In the genomic region with DNA sequence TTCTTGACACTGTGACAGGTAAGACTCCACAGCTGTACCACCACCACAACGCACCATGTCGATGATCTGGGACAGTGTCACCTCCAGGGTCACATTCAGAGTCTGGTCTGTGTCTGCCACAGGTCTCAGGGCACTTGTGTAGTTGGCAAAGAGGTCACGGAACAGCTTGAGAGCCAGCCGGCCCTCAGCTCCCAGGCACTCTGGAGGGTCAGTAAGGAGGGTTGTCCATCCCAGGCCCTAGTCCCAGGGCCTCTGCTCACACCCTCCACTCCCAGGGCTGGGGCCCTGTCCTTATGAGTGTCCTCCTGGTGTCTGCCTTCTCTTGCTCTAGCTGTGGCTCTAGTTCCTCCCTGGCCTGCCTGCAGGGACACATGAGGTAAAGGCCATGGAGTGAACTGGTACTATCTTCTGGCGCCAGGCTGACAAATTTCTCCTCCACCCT, we compare ENCODE assay signal across 21 cellular contexts. TPM values are rescaled to one million over a fixed set of nuclear protein-coding genes. Genes with fewer than 3 reads are reported as not detected.
"Had no signal": no experiment of that assay in that cellular context is flagged by ENCODE, and none has a peak within 500 bp of the region (broad histone marks: within the 10 kb centered on the region; RNA-seq: fewer than 3 reads in every experiment).

No MANE protein-coding gene starts in this region.

- H3K9me3 Mint-ChIP-seq: activated CD4-positive, alpha-beta memory T cell treated with anti-CD3 and anti-CD28 coated beads for 36 hours; activated T-cell treated with anti-CD3 and anti-CD28 coated beads, Interleukin-2, amount 50 U/mL, for 4 hours; brain had no signal

- H3K27ac Mint-ChIP-seq: activated CD4-positive, alpha-beta memory T cell treated with anti-CD3 and anti-CD28 coated beads for 36 hours; activated CD4-positive, alpha-beta T cell treated with anti-CD3 and anti-CD28 coated beads for 36 hours had no signal

- H3K27me3 Mint-ChIP-seq: activated CD4-positive, alpha-beta memory T cell treated with anti-CD3 and anti-CD28 coated beads for 36 hours; activated CD4-positive, alpha-beta T cell treated with anti-CD3 and anti-CD28 coated beads for 36 hours; activated CD8-positive, alpha-beta memory T cell treated with anti-CD3 and anti-CD28 coated beads, Interleukin-2, amount 10 ng/mL, durations not matched to agents 7 days and 5 days; activated naive CD8-positive, alpha-beta T cell; brain had no signal

- H3K4me3 Mint-ChIP-seq: activated CD4-positive, alpha-beta memory T cell treated with anti-CD3 and anti-CD28 coated beads for 36 hours; activated CD4-positive, alpha-beta T cell treated with anti-CD3 and anti-CD28 coated beads for 36 hours; activated CD8-positive, alpha-beta memory T cell treated with anti-CD3 and anti-CD28 coated beads, Interleukin-2, amount 10 ng/mL, durations not matched to agents 7 days and 5 days; activated naive CD8-positive, alpha-beta T cell; activated T-cell treated with anti-CD3 and anti-CD28 coated beads, Interleukin-2, amount 50 U/mL, for 4 hours; brain had no signal

- H3K4me1 Mint-ChIP-seq: activated CD8-positive, alpha-beta memory T cell treated with anti-CD3 and anti-CD28 coated beads, Interleukin-2, amount 10 ng/mL, durations not matched to agents 7 days and 5 days; brain had no signal

- DNase-seq: activated CD4-positive, alpha-beta memory T cell treated with anti-CD3 and anti-CD28 coated beads for 36 hours; activated CD4-positive, alpha-beta T cell treated with anti-CD3 and anti-CD28 coated beads for 36 hours; activated CD8-positive, alpha-beta memory T cell treated with anti-CD3 and anti-CD28 coated beads, Interleukin-2, amount 10 ng/mL, durations not matched to agents 7 days and 5 days; activated effector memory CD4-positive, alpha-beta T cell treated with anti-CD3 and anti-CD28 coated beads, Interleukin-2, amount 50 U/mL, for 16 hours; activated T-cell treated with anti-CD3 and anti-CD28 coated beads, Interleukin-2, amount 50 U/mL, for 4 hours; cerebellar nuclear complex; dermis blood vessel endothelial cell; hippocampal formation; right lobe of liver; stomach; T-helper 2 cell; upper lobe of right lung had no signal

- ATAC-seq: activated CD4-positive, alpha-beta T cell treated with anti-CD3 and anti-CD28 coated beads for 36 hours; activated CD8-positive, alpha-beta memory T cell treated with anti-CD3 and anti-CD28 coated beads, Interleukin-2, amount 10 ng/mL, durations not matched to agents 7 days and 5 days; activated T-cell treated with anti-CD3 and anti-CD28 coated beads, Interleukin-2, amount 50 U/mL, for 4 hours; SK-N-SH treated with all-trans-retinoic acid at 6 μM for 48 hours; upper lobe of right lung had no signal

- H3K9me3 ChIP-seq: prostate gland, right lobe of liver, stomach, thoracic aorta, upper lobe of right lung had no signal

RNA-seq across cellular contexts. Expression of a gene that starts 24.8 kb away (rescaled TPM):
- total RNA-seq: activated CD4-positive, alpha-beta memory T cell treated with anti-CD3 and anti-CD28 coated beads for 36 hours; activated CD4-positive, alpha-beta T cell treated with anti-CD3 and anti-CD28 coated beads for 36 hours; activated CD8-positive, alpha-beta memory T cell treated with anti-CD3 and anti-CD28 coated beads, Interleukin-2, amount 10 ng/mL, durations not matched to agents 7 days and 5 days; activated T-cell treated with anti-CD3 and anti-CD28 coated beads, Interleukin-2, amount 50 U/mL, for 4 hours; dermis blood vessel endothelial cell; frontal cortex; kidney epithelial cell; lower leg skin; osteoblast; prostate gland; right lobe of liver; stomach; thoracic aorta had no signal

RNA-seq across cellular contexts. Expression of a gene that starts 28.0 kb away (rescaled TPM):
- total RNA-seq: activated CD4-positive, alpha-beta memory T cell treated with anti-CD3 and anti-CD28 coated beads for 36 hours; activated CD8-positive, alpha-beta memory T cell treated with anti-CD3 and anti-CD28 coated beads, Interleukin-2, amount 10 ng/mL, durations not matched to agents 7 days and 5 days; activated T-cell treated with anti-CD3 and anti-CD28 coated beads, Interleukin-2, amount 50 U/mL, for 4 hours; dermis blood vessel endothelial cell; frontal cortex; stomach; thoracic aorta had no signal
